Comparison of ENCODE assay signal across 8 cellular contexts in genomic region chr17:28357061-28357900, GRCh38. TPM values are rescaled to one million over a fixed set of nuclear protein-coding genes. Genes with fewer than 3 reads are reported as not detected.
A peak's percentile ranks its signal among the peaks of the same experiment; 100 is the strongest.
DNase-seq lines count a peak whose midpoint lies in the region; ATAC-seq, FAIRE-seq and TF ChIP-seq lines count a peak whose summit lies in the region.

Gene POLDIP2, minus strand, starts transcription at chr17:28357527. Its CDS starts 79 bp downstream, at chr17:28357448.

- peak within 1 kb of the TSS; percentile 98 for H3K9ac ChIP-seq in endothelial cell of umbilical vein (replicated peaks; ENCODE audit: extremely low read depth, insufficient read depth, low read length)

- peaks cover 2% of the 10 kb centered on the region for H3K9me1 ChIP-seq in endothelial cell of umbilical vein (replicated peaks; ENCODE audit: control insufficient read depth, extremely low read depth, insufficient read depth, low read length)

- H3K27me3 ChIP-seq in endothelial cell of umbilical vein (ENCODE audit: control insufficient read depth in 2 of 2, insufficient read depth in 2 of 2, low read length in 2 of 2) = no peaks in the 10 kb centered on the region
- H3K27me3 ChIP-seq in mononuclear cell (ENCODE audit: insufficient read depth, low read length) = no peaks in the 10 kb centered on the region

- H4K20me1 ChIP-seq in OCI-LY7 (ENCODE audit: insufficient read depth, low read length) (no peaks in the 10 kb centered on the region), endothelial cell of umbilical vein (replicated peaks; ENCODE audit: control insufficient read depth, extremely low read depth, insufficient read depth, low read length) (no peaks in the 10 kb centered on the region)

- intact Hi-C loops in OCI-LY7 (cut with micrococcal nuclease; ENCODE audit: unreplicated experiment) = loop anchor here (1.0 kb wide), 2 partner anchors 14 to 22 kb away; partner anchors contain the start of genes IFT20, SARM1 and TNFAIP1
- intact Hi-C loops in endothelial cell of umbilical vein (cut with micrococcal nuclease) = loop anchor here (1.0 to 10.0 kb wide), 5 partner anchors 13 to 1102 kb away; partner anchors contain the start of genes IFT20, TMEM97, TNFAIP1 and VTN

- no peaks in the 10 kb centered on the region for H3K9me2 ChIP-seq in OCI-LY7 (ENCODE audit: insufficient read depth, low read length)

- CTCF ChIA-PET in OCI-LY7 (lab: Charles Lee; ENCODE audit: unreplicated experiment) (interaction anchor here (1.1 kb wide), 1 partner anchor 22 kb away, joined by 3 read pairs; the partner anchor contains the start of gene TNFAIP1), endothelial cell of umbilical vein (lab: Charles Lee) (interaction anchor here (1.0 to 3.2 kb wide), 8 partner anchors 10 to 106 kb away, joined by 3 to 23 read pairs (median 5); partner anchors contain the start of genes IFT20 and TNFAIP1)

- no peaks in the 10 kb centered on the region for H3K9me3 ChIP-seq in OCI-LY7 (ENCODE audit: low read length)
- H3K9me3 ChIP-seq in endothelial cell of umbilical vein (replicated peaks; ENCODE audit: control insufficient read depth, insufficient read depth, low read length) = no peaks in the 10 kb centered on the region
- H3K9me3 ChIP-seq in mononuclear cell (ENCODE audit: low read depth, low read length) = no peaks in the 10 kb centered on the region

- H3K79me2 ChIP-seq in OCI-LY7 (ENCODE audit: insufficient read depth, low read depth, low read length) (peaks cover 33% of the 10 kb centered on the region), endothelial cell of umbilical vein (ENCODE audit: control insufficient read depth, insufficient read depth, low read length) (peaks cover 30% of the 10 kb centered on the region)

- BruUV-seq in OCI-LY7 (replicated peaks; lab: Mats Ljungman, UMichigan) (no TSS peak), endothelial cell of umbilical vein (replicated peaks; lab: Mats Ljungman, UMichigan) (TSS peak; percentile 35)

- dilution Hi-C loops in endothelial cell of umbilical vein (cut with MboI; ENCODE audit: extremely low pct_ligation_motif_present, low sequenced_read_pairs) = no loop called here

- H3K4me1 ChIP-seq in OCI-LY7 (ENCODE audit: insufficient read depth, low read length, poor library complexity, severe bottlenecking) (peaks cover 21% of the 10 kb centered on the region), endothelial cell of umbilical vein (ENCODE audit: control insufficient read depth, extremely low read depth, insufficient read depth, low read length) (peaks cover 17% of the 10 kb centered on the region), mononuclear cell (ENCODE audit: insufficient read depth, low read length) (peaks cover 21% of the 10 kb centered on the region)

- FAIRE-seq in D721Med (lab: Jason Lieb, UNC) (no peak), endothelial cell of umbilical vein (lab: Jason Lieb, UNC) (peak; percentile 96)

- H3K27ac ChIP-seq in OCI-LY7 (ENCODE audit: low read depth, low read length, poor library complexity, severe bottlenecking) (peak within 1 kb of the TSS; percentile 32), endothelial cell of umbilical vein (ENCODE audit: insufficient read depth, low read depth, low read length) (peak within 1 kb of the TSS; percentile 92)

- H2AFZ ChIP-seq in OCI-LY7 (ENCODE audit: low read length) (peak within 1 kb of the TSS; percentile 69), endothelial cell of umbilical vein (ENCODE audit: low read depth, low read length) (peak within 1 kb of the TSS; percentile 96)

- H3K4me2 ChIP-seq in OCI-LY7 (ENCODE audit: low read length) (peak within 1 kb of the TSS; percentile 99), endothelial cell of umbilical vein (ENCODE audit: insufficient read depth, low read length) (peak within 1 kb of the TSS; percentile 97)

- H3K4me3 ChIP-seq in OCI-LY7 (ENCODE audit: low read depth, low read length, poor library complexity, severe bottlenecking) (peak within 1 kb of the TSS; percentile 89), endothelial cell of umbilical vein (replicated peaks in 1 of 3; ENCODE audit: insufficient read depth in 1 of 3, low read depth in 1 of 3, low read length in 3 of 3) (peak within 1 kb of the TSS; percentile 89 to 98 (median 91)), mononuclear cell (ENCODE audit: low read length) (peak within 1 kb of the TSS; percentile 86)

- peak; percentile 91 for ATAC-seq in GM21515 (IDR thresholded peaks at IDR 0.05; ENCODE audit: unreplicated experiment)

- peaks cover 61% of the 10 kb centered on the region for H3K36me3 ChIP-seq in OCI-LY7 (ENCODE audit: insufficient read depth, low read length)
- H3K36me3 ChIP-seq in endothelial cell of umbilical vein (ENCODE audit: control insufficient read depth in 2 of 2, extremely low read depth in 1 of 2, insufficient read depth in 2 of 2, low read length in 2 of 2) = peaks cover 24 to 34% of the 10 kb centered on the region in 2 experiments

- DNase-seq in D721Med (ENCODE audit: insufficient read length, low spot score) = peak; percentile 89
- DNase-seq in HuH-7 (ENCODE audit: low spot score) = peak; percentile 93
- peak; percentile 96 for DNase-seq in OCI-LY7 (ENCODE audit: low spot score)
- DNase-seq in activated T-cell treated with anti-CD3 and anti-CD28 coated beads for 1 hour (ENCODE audit: low read depth) = peak; percentile 93
- DNase-seq in endothelial cell of umbilical vein (ENCODE audit: low read depth, low spot score) = peak; percentile 95
- DNase-seq in stimulated activated CD8-positive, alpha-beta memory T cell treated with anti-CD3 and anti-CD28 coated beads, Interleukin-2, amount 100 ng/mL, for 48 hours (ENCODE audit: low read depth in 2 of 2) = peak; percentile 93 to 95

- peak; percentile 96 for TF ChIP-seq POLR2A in endothelial cell of umbilical vein (IDR thresholded peaks at IDR 0.05; ENCODE audit: low read depth, low read length)

- POLR2A ChIA-PET in OCI-LY7 (lab: Charles Lee) = interaction anchor here (0.8 to 3.6 kb wide), 11 partner anchors 9 to 45 kb away, joined by 3 to 22 read pairs (median 3); partner anchors contain the start of genes IFT20, SARM1, TNFAIP1 and VTN
- POLR2A ChIA-PET in endothelial cell of umbilical vein (lab: Charles Lee) = interaction anchor here (0.6 to 2.5 kb wide), 5 partner anchors 9 to 38 kb away, joined by 3 to 26 read pairs (median 4); partner anchors contain the start of genes IFT20 and TNFAIP1

- TF ChIP-seq CTCF in D721Med (IDR thresholded peaks at IDR 0.05; ENCODE audit: insufficient read depth, missing control alignments) = no peak
- 0 out of 2 replicates have a peak, but pooled peaks have one; percentile 18 for TF ChIP-seq CTCF in OCI-LY7 (conservative IDR thresholded peaks at IDR 0.05; ENCODE audit: low read length)
- no peak for TF ChIP-seq CTCF in endothelial cell of umbilical vein (IDR thresholded peaks at IDR 0.05; ENCODE audit: extremely low read depth in 1 of 2, insufficient read depth in 1 of 2, low read depth in 1 of 2, low read length in 2 of 2)

TF ChIP-seq in endothelial cell of umbilical vein, 7 proteins besides CTCF, POLR2A, EP300 and RAD21:
- TF ChIP-seq POLR2AphosphoS5 (IDR thresholded peaks at IDR 0.05; ENCODE audit: insufficient read depth, low read depth, low read length) (peak; percentile 99), EZH2 (IDR thresholded peaks at IDR 0.05; ENCODE audit: borderline replicate concordance, low read depth, low read length, severe bottlenecking) (no peak), JUN (IDR thresholded peaks at IDR 0.05; ENCODE audit: borderline replicate concordance, insufficient read depth, insufficient read length, low read depth) (no peak), MAX (IDR thresholded peaks at IDR 0.05; ENCODE audit: insufficient read depth, insufficient read length) (peak; percentile 53)

RNA-seq across cellular contexts. Expression of gene POLDIP2, which starts in this region (rescaled TPM):
- 82.2 and 88.8 TPM in 2 replicates for total RNA-seq in OCI-LY7 (2014; rRNA removed; shearing (Covaris generic))
- 85.0 and 89.2 TPM in 2 replicates for total RNA-seq in OCI-LY7 (2022)
- 81.0 and 85.2 TPM in 2 replicates for total RNA-seq in endothelial cell of umbilical vein
- 82.6 and 90.3 TPM in 2 replicates for polyA plus RNA-seq in endothelial cell of umbilical vein
- 82.3 and 91.8 TPM in 2 replicates for polyA plus RNA-seq in endothelial cell of umbilical vein (2011; cell fraction: cytosol; rRNA removed)
- 47.2 and 50.1 TPM in 2 replicates for polyA plus RNA-seq in endothelial cell of umbilical vein (2011; cell fraction: nucleus; rRNA removed)
- 95.9 and 115 TPM in 2 replicates for polyA plus RNA-seq in endothelial cell of umbilical vein (2012)
- 77.3 and 80.7 TPM in 2 replicates for polyA minus RNA-seq in endothelial cell of umbilical vein
- 86.2 TPM for polyA minus RNA-seq in endothelial cell of umbilical vein (2011; cell fraction: cytosol; rRNA and poly(A)+ RNA removed)
- 16.5 and 17.9 TPM in 2 replicates for polyA minus RNA-seq in endothelial cell of umbilical vein (2011; cell fraction: nucleus; rRNA and poly(A)+ RNA removed)
- 26.6 TPM for total RNA-seq in mononuclear cell

Comparison
In these comparisons a context has a peak if more than half of its experiments do, and no peak if none do; other contexts are left out.
1. Peak in every context shown above with its lines: DNase-seq, ATAC-seq, H3K4me3 ChIP-seq and H3K27ac ChIP-seq.